In genomic region chr9:135693771-135694170, GRCh38 we compare ENCODE assay signal across 18 cellular contexts. TPM values are rescaled to one million over a fixed set of nuclear protein-coding genes. Genes with fewer than 3 reads are reported as not detected.
DNase-seq lines count a peak whose midpoint lies in the region; ATAC-seq and TF ChIP-seq lines count a peak whose summit lies in the region.
"Had no signal": no experiment of that assay in that cellular context is flagged by ENCODE, and none has a peak within 500 bp of the region (broad histone marks: within the 10 kb centered on the region; RNA-seq: fewer than 3 reads in every experiment).

No MANE protein-coding gene starts in this region.

- no peak overlapping the region for H3K4me2 ChIP-seq in GM23338
- H3K4me2 ChIP-seq: A549 had no signal

- TF ChIP-seq CTCF in GM23338 (conservative IDR thresholded peaks at IDR 0.05; ENCODE audit: low read depth in 2 of 2) (no peak), endothelial cell (IDR thresholded peaks at IDR 0.05; ENCODE audit: unreplicated experiment) (no peak)

- DNase-seq in GM23338 (ENCODE audit: low spot score) = no peak
- DNase-seq in caudate nucleus (lab: John Stamatoyannopoulos, UW) = no peak
- DNase-seq in endothelial cell (ENCODE audit: low spot score) = no peak
- DNase-seq in natural killer cell treated with Interleukin-12 subunit alpha and Interleukin-12 subunit beta and Interleukin-15 and Interleukin-18, amount 100 ng/mL, for 72 hours (ENCODE audit: low spot score) = no peak
- no peak for DNase-seq in NCI-H2107 treated with DMSO at 0.1 percent for 48 hours (lab: John Stamatoyannopoulos, UW; ENCODE audit: unreplicated experiment)
- DNase-seq: AML-193; Caco-2; CD4-positive, alpha-beta T cell; GOT3; H9 had no signal

- H3K36me3 Mint-ChIP-seq in GM23338 (ENCODE audit: low read depth) (no peaks in the 10 kb centered on the region), endothelial cell (ENCODE audit: low read depth, unreplicated experiment) (no peaks in the 10 kb centered on the region)
- H3K36me3 Mint-ChIP-seq in natural killer cell treated with Interleukin-12 subunit alpha and Interleukin-12 subunit beta and Interleukin-15 and Interleukin-18, amount 100 ng/mL, for 72 hours = no peaks in the 10 kb centered on the region

- H3K4me3 Mint-ChIP-seq in GM23338 = no peak overlapping the region
- H3K4me3 Mint-ChIP-seq in endothelial cell (ENCODE audit: unreplicated experiment) = no peak overlapping the region
- H3K4me3 Mint-ChIP-seq in natural killer cell treated with Interleukin-12 subunit alpha and Interleukin-12 subunit beta and Interleukin-15 and Interleukin-18, amount 100 ng/mL, for 72 hours = no peak overlapping the region
- H3K4me3 Mint-ChIP-seq: CD4-positive, alpha-beta T cell; H9 had no signal

- H3K4me1 ChIP-seq in GM23338 (ENCODE audit: insufficient read depth) = no peaks in the 10 kb centered on the region
- H3K4me1 ChIP-seq: A549, Caco-2 had no signal

- no peaks in the 10 kb centered on the region for H3K9me2 ChIP-seq in GM23338 (ENCODE audit: insufficient read depth)

- no peaks in the 10 kb centered on the region for H4K20me1 ChIP-seq in GM23338 (replicated peaks; ENCODE audit: insufficient read depth)

- H3K27me3 ChIP-seq in GM23338 (ENCODE audit: insufficient read depth) = no peaks in the 10 kb centered on the region

- H3K27me3 Mint-ChIP-seq in GM23338 (ENCODE audit: insufficient read depth, low read depth, poor library complexity) = peaks cover 5% of the 10 kb centered on the region
- H3K27me3 Mint-ChIP-seq in endothelial cell (ENCODE audit: unreplicated experiment) = peaks cover 5% of the 10 kb centered on the region
- H3K27me3 Mint-ChIP-seq in natural killer cell treated with Interleukin-12 subunit alpha and Interleukin-12 subunit beta and Interleukin-15 and Interleukin-18, amount 100 ng/mL, for 72 hours = no peaks in the 10 kb centered on the region

- no peak overlapping the region for H2AFZ ChIP-seq in GM23338

- no peak overlapping the region for H3K4me3 ChIP-seq in GM23338
- H3K4me3 ChIP-seq: A549 had no signal

- H3K9me3 Mint-ChIP-seq in GM23338 (no peaks in the 10 kb centered on the region), endothelial cell (ENCODE audit: unreplicated experiment) (no peaks in the 10 kb centered on the region)
- H3K9me3 Mint-ChIP-seq in natural killer cell treated with Interleukin-12 subunit alpha and Interleukin-12 subunit beta and Interleukin-15 and Interleukin-18, amount 100 ng/mL, for 72 hours = no peaks in the 10 kb centered on the region
- H3K9me3 Mint-ChIP-seq: CD4-positive, alpha-beta T cell; H9 had no signal

- no peaks in the 10 kb centered on the region for H3K79me2 ChIP-seq in GM23338 (replicated peaks; ENCODE audit: insufficient read depth)

- no peaks in the 10 kb centered on the region for H3F3A ChIP-seq in GM23338 (replicated peaks; ENCODE audit: low read depth)

- no peaks in the 10 kb centered on the region for H3K36me3 ChIP-seq in GM23338 (ENCODE audit: insufficient read depth)

- H3K27ac Mint-ChIP-seq in GM23338 = peak overlapping the region; percentile 18
- H3K27ac Mint-ChIP-seq in endothelial cell (ENCODE audit: unreplicated experiment) = peak overlapping the region; percentile 52
- H3K27ac Mint-ChIP-seq in natural killer cell treated with Interleukin-12 subunit alpha and Interleukin-12 subunit beta and Interleukin-15 and Interleukin-18, amount 100 ng/mL, for 72 hours = no peak overlapping the region
- H3K27ac Mint-ChIP-seq: CD4-positive, alpha-beta T cell had no signal

- H3K4me1 Mint-ChIP-seq in GM23338 (no peaks in the 10 kb centered on the region), endothelial cell (ENCODE audit: unreplicated experiment) (no peaks in the 10 kb centered on the region)
- no peaks in the 10 kb centered on the region for H3K4me1 Mint-ChIP-seq in natural killer cell treated with Interleukin-12 subunit alpha and Interleukin-12 subunit beta and Interleukin-15 and Interleukin-18, amount 100 ng/mL, for 72 hours (ENCODE audit: low read depth in 2 of 2)

- H3K27ac ChIP-seq in GM23338 (ENCODE audit: low read depth) = no peak overlapping the region
- peak overlapping the region; percentile 64 for H3K27ac ChIP-seq in caudate nucleus (ENCODE audit: low read depth, low read length)
- H3K27ac ChIP-seq in temporal lobe (ENCODE audit: low read depth, low read length) = peak overlapping the region; percentile 77
- H3K27ac ChIP-seq: 22Rv1, A549, C4-2B, HL-60 had no signal

- ATAC-seq in GM23338 (no peak), GM18909 (IDR thresholded peaks at IDR 0.05; ENCODE audit: poor library complexity, unreplicated experiment) (no peak)
- no peak for ATAC-seq in natural killer cell treated with Interleukin-12 subunit alpha and Interleukin-12 subunit beta and Interleukin-15 and Interleukin-18, amount 100 ng/mL, for 72 hours

TF ChIP-seq in GM23338, 12 proteins besides CTCF, POLR2A, EP300 and RAD21:
- TF ChIP-seq ETS1 (IDR thresholded peaks at IDR 0.05) (no peak), STAT1 (IDR thresholded peaks at IDR 0.05; ENCODE audit: unreplicated experiment) (no peak)

RNA-seq across cellular contexts. Expression of gene SOHLH1, which starts 5.5 kb away (rescaled TPM):
- total RNA-seq in GM23338 (2014; rRNA removed; shearing (Covaris generic)) = 0.21 TPM in 1 of 2 replicates, not detected in the other
- polyA plus RNA-seq in GM23338 (2016; fragmentation: Nextera tagmentation; extraction: Ambion mirVana) = not detected in 2 replicates
- total RNA-seq in endothelial cell (ENCODE audit: unreplicated experiment) = 0.18 TPM
- not detected for total RNA-seq in temporal lobe
- total RNA-seq in natural killer cell treated with Interleukin-12 subunit alpha and Interleukin-12 subunit beta and Interleukin-15 and Interleukin-18, amount 100 ng/mL, for 72 hours = not detected
- total RNA-seq: CD4-positive, alpha-beta T cell; H9; HT1080 had no signal
- polyA plus RNA-seq: A549, BJ had no signal

RNA-seq across cellular contexts. Expression of gene KCNT1, which starts 8.2 kb away (rescaled TPM):
- 0.12 and 0.28 TPM in 2 replicates for total RNA-seq in GM23338 (2014; rRNA removed; shearing (Covaris generic))
- 0.05 TPM in 2 replicates for polyA plus RNA-seq in GM23338 (2016; fragmentation: Nextera tagmentation; extraction: Ambion mirVana)
- not detected for total RNA-seq in endothelial cell (ENCODE audit: unreplicated experiment)
- 3.9 TPM for total RNA-seq in temporal lobe
- total RNA-seq in natural killer cell treated with Interleukin-12 subunit alpha and Interleukin-12 subunit beta and Interleukin-15 and Interleukin-18, amount 100 ng/mL, for 72 hours = not detected
- total RNA-seq: HT1080 had no signal
- polyA plus RNA-seq: A549, BJ had no signal

RNA-seq across cellular contexts. Expression of gene LCN9, which starts 30.7 kb away (rescaled TPM):
- total RNA-seq in GM23338 (2014; rRNA removed; shearing (Covaris generic)) = not detected in 2 replicates
- polyA plus RNA-seq in GM23338 (2016; fragmentation: Nextera tagmentation; extraction: Ambion mirVana) = not detected in 2 replicates
- total RNA-seq in endothelial cell (ENCODE audit: unreplicated experiment) = not detected
- total RNA-seq in temporal lobe = not detected
- not detected for total RNA-seq in natural killer cell treated with Interleukin-12 subunit alpha and Interleukin-12 subunit beta and Interleukin-15 and Interleukin-18, amount 100 ng/mL, for 72 hours
- total RNA-seq: Caco-2; CD4-positive, alpha-beta T cell; HT1080 had no signal
- polyA plus RNA-seq: A549, BJ had no signal

RNA-seq across cellular contexts. Expression of gene GLT6D1, which starts 54.4 kb away (rescaled TPM):
- not detected in 2 replicates for total RNA-seq in GM23338 (2014; rRNA removed; shearing (Covaris generic))
- polyA plus RNA-seq in GM23338 (2016; fragmentation: Nextera tagmentation; extraction: Ambion mirVana) = not detected in 2 replicates
- not detected for total RNA-seq in endothelial cell (ENCODE audit: unreplicated experiment)
- not detected for total RNA-seq in temporal lobe
- not detected for total RNA-seq in natural killer cell treated with Interleukin-12 subunit alpha and Interleukin-12 subunit beta and Interleukin-15 and Interleukin-18, amount 100 ng/mL, for 72 hours
- total RNA-seq: Caco-2; CD4-positive, alpha-beta T cell; H9; HT1080 had no signal
- polyA plus RNA-seq: A549, BJ had no signal

Comparison
In these comparisons a context has a peak if more than half of its experiments do, and no peak if none do; other contexts are left out.
1. H3K27ac Mint-ChIP-seq: peak in GM23338 (single experiment) and endothelial cell (single experiment); none in natural killer cell treated with Interleukin-12 subunit alpha and Interleukin-12 subunit beta and Interleukin-15 and Interleukin-18, amount 100 ng/mL, for 72 hours (0 of 2).